In the genomic region with DNA sequence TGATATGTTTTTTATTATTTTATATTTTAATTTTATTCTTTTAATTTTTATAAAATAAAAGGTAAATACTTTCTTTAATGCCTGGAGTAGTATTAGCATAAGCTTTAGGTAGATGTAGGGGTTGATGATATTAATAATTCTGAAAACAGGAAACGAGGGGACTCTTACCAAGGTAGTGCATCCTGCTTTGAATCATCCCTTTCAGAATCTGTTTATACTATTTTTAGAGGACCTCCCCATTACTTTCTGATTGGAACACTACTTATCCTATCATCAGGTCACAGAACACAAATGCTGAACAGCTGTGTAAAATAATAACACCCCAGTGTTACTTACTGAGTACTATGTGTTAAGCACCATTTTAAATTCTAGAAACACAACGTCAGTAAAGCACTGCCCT, we compare ENCODE assay signal across 15 cellular contexts. TPM values are rescaled to one million over a fixed set of nuclear protein-coding genes. Genes with fewer than 3 reads are reported as not detected.
DNase-seq lines count a peak whose midpoint lies in the region; ATAC-seq and TF ChIP-seq lines count a peak whose summit lies in the region.
"Had no signal": no experiment of that assay in that cellular context is flagged by ENCODE, and none has a peak within 500 bp of the region (broad histone marks: within the 10 kb centered on the region; RNA-seq: fewer than 3 reads in every experiment).

No MANE protein-coding gene starts in this region.

- peak; percentile 63 for ATAC-seq in activated CD8-positive, alpha-beta memory T cell treated with anti-CD3 and anti-CD28 coated beads, Interleukin-2, amount 10 ng/mL, durations not matched to agents 7 days and 5 days
- ATAC-seq in GM21717 (IDR thresholded peaks at IDR 0.05; ENCODE audit: unreplicated experiment): peak; percentile 82
- peak; percentile 85 for ATAC-seq in HG03159 (IDR thresholded peaks at IDR 0.05; ENCODE audit: unreplicated experiment)
- ATAC-seq in left cardiac atrium: no peak
- ATAC-seq: A549, K562 had no signal

- H3K36me3 Mint-ChIP-seq in activated CD8-positive, alpha-beta memory T cell treated with anti-CD3 and anti-CD28 coated beads, Interleukin-2, amount 10 ng/mL, durations not matched to agents 7 days and 5 days: peaks cover 20% of the 10 kb centered on the region

- H3K4me3 ChIP-seq in foreskin fibroblast (ENCODE audit: low read depth in 1 of 2, low read length in 2 of 2): no peak overlapping the region
- H3K4me3 ChIP-seq: A549, K562, lung, SJCRH30, thyroid gland had no signal

- no peaks in the 10 kb centered on the region for H3K27me3 Mint-ChIP-seq in activated CD8-positive, alpha-beta memory T cell treated with anti-CD3 and anti-CD28 coated beads, Interleukin-2, amount 10 ng/mL, durations not matched to agents 7 days and 5 days
- H3K27me3 Mint-ChIP-seq: activated CD4-positive, alpha-beta T cell treated with anti-CD3 and anti-CD28 coated beads, Interleukin-2, amount 10 ng/mL, durations not matched to agents 24 days and 14 days had no signal

- TF ChIP-seq CTCF in foreskin fibroblast (IDR thresholded peaks at IDR 0.05; ENCODE audit: low read depth, low read length): no peak

- H3K4me3 Mint-ChIP-seq in activated CD8-positive, alpha-beta memory T cell treated with anti-CD3 and anti-CD28 coated beads, Interleukin-2, amount 10 ng/mL, durations not matched to agents 7 days and 5 days: no peak overlapping the region
- H3K4me3 Mint-ChIP-seq: activated CD4-positive, alpha-beta T cell treated with anti-CD3 and anti-CD28 coated beads, Interleukin-2, amount 10 ng/mL, durations not matched to agents 24 days and 14 days had no signal

- intact Hi-C loops in left cardiac atrium (cut with DNase I): loop anchor here in 1 of 2 donors (5.0 kb wide), 1 partner anchor 1095 kb away; no protein-coding TSS in a partner anchor

- no peak for DNase-seq in activated CD8-positive, alpha-beta memory T cell treated with anti-CD3 and anti-CD28 coated beads, Interleukin-2, amount 10 ng/mL, durations not matched to agents 7 days and 5 days
- no peak for DNase-seq in activated CD8-positive, alpha-beta memory T cell treated with anti-CD3 and anti-CD28 coated beads for 24 hours
- DNase-seq in lung microvascular endothelial cell (ENCODE audit: low read depth in 2 of 2) (peak; percentile 0 to 25), foreskin fibroblast (no peak), left cardiac atrium (no peak), DMS79 (lab: John Stamatoyannopoulos, UW) (no peak)
- DNase-seq: activated CD4-positive, alpha-beta T cell treated with anti-CD3 and anti-CD28 coated beads, Interleukin-2, amount 10 ng/mL, durations not matched to agents 24 days and 14 days; head of caudate nucleus; SJCRH30; thyroid gland had no signal

- no peaks in the 10 kb centered on the region for H3K9me3 Mint-ChIP-seq in activated CD8-positive, alpha-beta memory T cell treated with anti-CD3 and anti-CD28 coated beads, Interleukin-2, amount 10 ng/mL, durations not matched to agents 7 days and 5 days (ENCODE audit: low read depth)
- H3K9me3 Mint-ChIP-seq: activated CD4-positive, alpha-beta T cell treated with anti-CD3 and anti-CD28 coated beads, Interleukin-2, amount 10 ng/mL, durations not matched to agents 24 days and 14 days had no signal

- H3K27ac Mint-ChIP-seq in activated CD8-positive, alpha-beta memory T cell treated with anti-CD3 and anti-CD28 coated beads, Interleukin-2, amount 10 ng/mL, durations not matched to agents 7 days and 5 days: no peak overlapping the region
- H3K27ac Mint-ChIP-seq: activated CD4-positive, alpha-beta T cell treated with anti-CD3 and anti-CD28 coated beads, Interleukin-2, amount 10 ng/mL, durations not matched to agents 24 days and 14 days had no signal

- peaks cover 10% of the 10 kb centered on the region for H3K4me1 Mint-ChIP-seq in activated CD8-positive, alpha-beta memory T cell treated with anti-CD3 and anti-CD28 coated beads, Interleukin-2, amount 10 ng/mL, durations not matched to agents 7 days and 5 days

- CTCF ChIA-PET in activated CD8-positive, alpha-beta memory T cell treated with anti-CD3 and anti-CD28 coated beads, Interleukin-2, amount 10 ng/mL, durations not matched to agents 7 days and 5 days (lab: Charles Lee): interaction anchor here (0.7 to 2.3 kb wide), 5 partner anchors 14 to 1000 kb away, joined by 3 to 13 read pairs (median 3); no protein-coding TSS in a partner anchor

RNA-seq across cellular contexts. Expression of a gene that starts 27.3 kb away (rescaled TPM):
- 10 to 100 TPM; 26.4 to 28.6 TPM for total RNA-seq in activated CD8-positive, alpha-beta memory T cell treated with anti-CD3 and anti-CD28 coated beads, Interleukin-2, amount 10 ng/mL, durations not matched to agents 7 days and 5 days
- total RNA-seq in lung microvascular endothelial cell (12.0 and 13.9 TPM in 2 replicates), left cardiac atrium (10 to 100 TPM; 25.5 to 32.2 TPM)

Comparison
In these comparisons a context has a peak if more than half of its experiments do, and no peak if none do; other contexts are left out.
1. ATAC-seq: peak in activated CD8-positive, alpha-beta memory T cell treated with anti-CD3 and anti-CD28 coated beads, Interleukin-2, amount 10 ng/mL, durations not matched to agents 7 days and 5 days (single experiment), GM21717 (single experiment) and HG03159 (single experiment); none in left cardiac atrium (0 of 2).
2. DNase-seq: peak in lung microvascular endothelial cell (2 of 2); none in activated CD8-positive, alpha-beta memory T cell treated with anti-CD3 and anti-CD28 coated beads, Interleukin-2, amount 10 ng/mL, durations not matched to agents 7 days and 5 days (single experiment), activated CD8-positive, alpha-beta memory T cell treated with anti-CD3 and anti-CD28 coated beads for 24 hours (single experiment), foreskin fibroblast (0 of 2), left cardiac atrium (single experiment) and DMS79 (single experiment).